ENCODE assay signal across 10 cellular contexts in the genomic region with DNA sequence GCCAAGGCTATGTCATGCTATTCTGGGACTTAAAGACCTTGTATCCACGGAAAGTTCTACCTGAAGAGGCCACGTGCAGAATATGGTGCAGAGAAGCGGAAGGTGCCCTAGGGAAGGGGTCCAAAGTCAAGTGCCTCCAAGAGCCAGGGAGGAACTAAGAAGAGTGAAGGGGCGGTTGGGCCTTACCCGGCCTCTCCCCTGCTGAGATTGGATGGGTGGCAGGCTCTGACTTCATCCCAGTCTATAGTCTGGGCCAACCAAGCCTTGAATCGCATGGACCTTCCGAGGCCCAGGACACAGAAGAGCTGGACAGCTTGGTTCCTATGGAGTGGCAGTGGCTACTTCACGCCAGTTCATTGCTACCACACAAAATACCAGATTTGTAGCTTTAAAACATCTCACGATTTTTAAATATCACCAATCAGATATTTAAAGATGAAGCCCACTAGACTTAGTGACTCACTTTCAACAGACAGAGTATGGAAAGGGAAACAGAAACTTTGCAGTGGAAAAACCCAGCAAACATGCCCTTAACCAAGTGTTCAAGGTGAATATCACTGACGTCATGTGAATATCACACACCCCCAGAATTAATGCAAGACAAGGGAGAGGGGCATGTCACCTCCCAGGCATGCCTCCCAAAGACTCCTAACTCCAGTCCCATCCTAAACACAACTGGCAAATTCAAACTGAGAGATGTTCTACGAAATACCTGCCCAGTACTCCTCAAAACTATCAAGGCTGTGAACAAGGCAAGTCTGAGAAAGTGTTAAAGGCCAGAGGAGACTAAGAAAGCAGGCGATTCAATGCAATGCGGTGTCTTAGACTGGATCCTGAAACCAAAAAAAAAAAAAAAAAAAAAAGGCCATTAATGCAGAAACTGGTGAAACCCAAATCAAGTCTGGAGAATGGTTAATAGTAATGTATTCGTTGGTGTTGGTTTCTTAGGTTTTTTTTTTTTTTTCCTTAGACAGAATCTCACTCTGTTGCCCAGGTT. TPM values are rescaled to one million over a fixed set of nuclear protein-coding genes. Genes with fewer than 3 reads are reported as not detected.
DNase-seq lines count a peak whose midpoint lies in the region; ATAC-seq lines count a peak whose summit lies in the region.
"Had no signal": no experiment of that assay in that cellular context is flagged by ENCODE, and none has a peak within 500 bp of the region (broad histone marks: within the 10 kb centered on the region; RNA-seq: fewer than 3 reads in every experiment).

No MANE protein-coding gene starts in this region.

- ATAC-seq in HG02588 (IDR thresholded peaks at IDR 0.05; ENCODE audit: unreplicated experiment) (peak; percentile 76), GM19328 (IDR thresholded peaks at IDR 0.05; ENCODE audit: unreplicated experiment) (no peak)
- peak; percentile 91 to 96 for ATAC-seq in stimulated activated naive B cell treated with anti-CD40 and anti-IgM and Interleukin-4, amounts not matched to agents 10 μg/mL and 1 μg/mL and 100 μg/mL, for 72 hours (replicated peaks)

- H3K9me3 Mint-ChIP-seq in activated naive CD4-positive, alpha-beta T cell treated with anti-CD3 and anti-CD28 coated beads for 36 hours: no peaks in the 10 kb centered on the region
- no peaks in the 10 kb centered on the region for H3K9me3 Mint-ChIP-seq in activated CD4-positive, alpha-beta memory T cell treated with anti-CD3 and anti-CD28 coated beads for 36 hours
- H3K9me3 Mint-ChIP-seq in stimulated activated naive B cell treated with anti-CD40 and anti-IgM and Interleukin-4, amounts not matched to agents 10 μg/mL and 1 μg/mL and 100 μg/mL, for 72 hours: no peaks in the 10 kb centered on the region

- CTCF ChIA-PET in activated naive CD4-positive, alpha-beta T cell treated with anti-CD3 and anti-CD28 coated beads for 36 hours (lab: Charles Lee): interaction anchor here (1.0 to 3.8 kb wide), 5 partner anchors 10 to 94 kb away, joined by 3 to 21 read pairs (median 5); no protein-coding TSS in a partner anchor
- CTCF ChIA-PET in activated CD4-positive, alpha-beta memory T cell treated with anti-CD3 and anti-CD28 coated beads for 36 hours (lab: Charles Lee): interaction anchor here (0.7 to 2.8 kb wide), 4 partner anchors 10 to 442 kb away, joined by 3 to 23 read pairs (median 8); no protein-coding TSS in a partner anchor

- H3K36me3 Mint-ChIP-seq in activated naive CD4-positive, alpha-beta T cell treated with anti-CD3 and anti-CD28 coated beads for 36 hours (ENCODE audit: low read depth): peaks cover 15% of the 10 kb centered on the region
- peaks cover 15% of the 10 kb centered on the region for H3K36me3 Mint-ChIP-seq in activated CD4-positive, alpha-beta memory T cell treated with anti-CD3 and anti-CD28 coated beads for 36 hours
- peaks cover 14 to 26% of the 10 kb centered on the region in 2 donors for H3K36me3 Mint-ChIP-seq in stimulated activated naive B cell treated with anti-CD40 and anti-IgM and Interleukin-4, amounts not matched to agents 10 μg/mL and 1 μg/mL and 100 μg/mL, for 72 hours

- DNase-seq in activated naive CD4-positive, alpha-beta T cell treated with anti-CD3 and anti-CD28 coated beads for 36 hours: peak; percentile 44
- DNase-seq in activated naive CD4-positive, alpha-beta T cell (lab: John Stamatoyannopoulos, UW): no peak
- no peak for DNase-seq in activated CD4-positive, alpha-beta memory T cell treated with anti-CD3 and anti-CD28 coated beads for 36 hours
- peak; percentile 20 for DNase-seq in stimulated activated naive B cell treated with anti-CD40 and anti-IgM and Interleukin-4, amounts not matched to agents 10 μg/mL and 1 μg/mL and 100 μg/mL, for 72 hours
- DNase-seq in MV-4-11 (lab: John Stamatoyannopoulos, UW) (no peak), NCI-H1436 treated with DMSO at 0.1 percent for 48 hours (lab: John Stamatoyannopoulos, UW) (no peak)
- DNase-seq: activated CD4-positive, alpha-beta T cell treated with anti-CD3 and anti-CD28 coated beads for 48 hours had no signal

- peak overlapping the region; percentile 95 for H3K27ac Mint-ChIP-seq in activated naive CD4-positive, alpha-beta T cell treated with anti-CD3 and anti-CD28 coated beads for 36 hours
- H3K27ac Mint-ChIP-seq in activated CD4-positive, alpha-beta memory T cell treated with anti-CD3 and anti-CD28 coated beads for 36 hours: peak overlapping the region; percentile 95
- peak overlapping the region; percentile 91 for H3K27ac Mint-ChIP-seq in stimulated activated naive B cell treated with anti-CD40 and anti-IgM and Interleukin-4, amounts not matched to agents 10 μg/mL and 1 μg/mL and 100 μg/mL, for 72 hours
- H3K27ac Mint-ChIP-seq: progenitor cell of endocrine pancreas had no signal

- intact Hi-C loops in activated naive CD4-positive, alpha-beta T cell treated with anti-CD3 and anti-CD28 coated beads for 36 hours (cut with micrococcal nuclease): loop anchor here (1.0 kb wide), 1 partner anchor 11 kb away; no protein-coding TSS in a partner anchor
- intact Hi-C loops in activated CD4-positive, alpha-beta memory T cell treated with anti-CD3 and anti-CD28 coated beads for 36 hours (cut with micrococcal nuclease): loop anchor here (1.0 kb wide), 1 partner anchor 9 kb away; no protein-coding TSS in a partner anchor

- H3K27me3 Mint-ChIP-seq in activated naive CD4-positive, alpha-beta T cell treated with anti-CD3 and anti-CD28 coated beads for 36 hours (ENCODE audit: low read depth): no peaks in the 10 kb centered on the region
- H3K27me3 Mint-ChIP-seq in activated CD4-positive, alpha-beta memory T cell treated with anti-CD3 and anti-CD28 coated beads for 36 hours: no peaks in the 10 kb centered on the region
- no peaks in the 10 kb centered on the region for H3K27me3 Mint-ChIP-seq in stimulated activated naive B cell treated with anti-CD40 and anti-IgM and Interleukin-4, amounts not matched to agents 10 μg/mL and 1 μg/mL and 100 μg/mL, for 72 hours
- H3K27me3 Mint-ChIP-seq: progenitor cell of endocrine pancreas had no signal

- POLR2A ChIA-PET in activated CD4-positive, alpha-beta memory T cell treated with anti-CD3 and anti-CD28 coated beads for 36 hours (lab: Charles Lee): interaction anchor here (2.2 kb wide), 1 partner anchor 10 kb away, joined by 5 read pairs; a partner anchor contains a TSS

- peaks cover 48% of the 10 kb centered on the region for H3K4me1 Mint-ChIP-seq in activated naive CD4-positive, alpha-beta T cell treated with anti-CD3 and anti-CD28 coated beads for 36 hours (ENCODE audit: low read depth)
- H3K4me1 Mint-ChIP-seq in activated CD4-positive, alpha-beta memory T cell treated with anti-CD3 and anti-CD28 coated beads for 36 hours (ENCODE audit: low read depth): peaks cover 31% of the 10 kb centered on the region
- peaks cover 15 to 29% of the 10 kb centered on the region in 2 donors for H3K4me1 Mint-ChIP-seq in stimulated activated naive B cell treated with anti-CD40 and anti-IgM and Interleukin-4, amounts not matched to agents 10 μg/mL and 1 μg/mL and 100 μg/mL, for 72 hours

- H3K4me3 Mint-ChIP-seq in activated naive CD4-positive, alpha-beta T cell treated with anti-CD3 and anti-CD28 coated beads for 36 hours: peak overlapping the region; percentile 29
- H3K4me3 Mint-ChIP-seq in activated CD4-positive, alpha-beta memory T cell treated with anti-CD3 and anti-CD28 coated beads for 36 hours: no peak overlapping the region
- peak overlapping the region; percentile 52 to 72 for H3K4me3 Mint-ChIP-seq in stimulated activated naive B cell treated with anti-CD40 and anti-IgM and Interleukin-4, amounts not matched to agents 10 μg/mL and 1 μg/mL and 100 μg/mL, for 72 hours

RNA-seq across cellular contexts. Expression of a gene that starts 10.2 kb away (rescaled TPM):
- total RNA-seq in activated naive CD4-positive, alpha-beta T cell treated with anti-CD3 and anti-CD28 coated beads for 36 hours: 10 to 100 TPM; 21.6 to 24.3 TPM
- total RNA-seq in activated CD4-positive, alpha-beta memory T cell treated with anti-CD3 and anti-CD28 coated beads for 36 hours: 10 to 100 TPM; 32.6 to 32.8 TPM

RNA-seq across cellular contexts. Expression of a gene that starts 39.6 kb away (rescaled TPM):
- total RNA-seq in activated naive CD4-positive, alpha-beta T cell treated with anti-CD3 and anti-CD28 coated beads for 36 hours: 10 to 100 TPM; 20.7 to 21.0 TPM
- 10 to 100 TPM; 23.6 to 24.3 TPM for total RNA-seq in activated CD4-positive, alpha-beta memory T cell treated with anti-CD3 and anti-CD28 coated beads for 36 hours

Comparison
In these comparisons a context has a peak if more than half of its experiments do, and no peak if none do; other contexts are left out.
1. DNase-seq: peak in activated naive CD4-positive, alpha-beta T cell treated with anti-CD3 and anti-CD28 coated beads for 36 hours (single experiment) and stimulated activated naive B cell treated with anti-CD40 and anti-IgM and Interleukin-4, amounts not matched to agents 10 μg/mL and 1 μg/mL and 100 μg/mL, for 72 hours (single experiment); none in activated naive CD4-positive, alpha-beta T cell (0 of 4), activated CD4-positive, alpha-beta memory T cell treated with anti-CD3 and anti-CD28 coated beads for 36 hours (single experiment), MV-4-11 (single experiment) and NCI-H1436 treated with DMSO at 0.1 percent for 48 hours (single experiment).
2. Peak in every context shown above with its lines, with median percentiles within 50 percentile points of each other: H3K27ac Mint-ChIP-seq.